Comparison of ENCODE assay signal across 1 cellular context in genomic region chr14:75295491-75296338, GRCh38.
A peak's percentile ranks its signal among the peaks of the same experiment; 100 is the strongest.
TF ChIP-seq lines count a peak whose summit lies in the region.

No MANE protein-coding gene starts in this region.

TF ChIP-seq in K562, 482 proteins besides CTCF, POLR2A, EP300 and RAD21 (continued from another document):
- TF ChIP-seq ATF6 (CRISPR knock-in tag; IDR thresholded peaks at IDR 0.05): 0 out of 2 replicates have a peak, but pooled peaks have one; percentile 66
- no peak for TF ChIP-seq SRSF7 (optimal IDR thresholded peaks at IDR 0.05; ENCODE audit: low read depth, low read length)
- no peak for TF ChIP-seq MIER1 (IDR thresholded peaks at IDR 0.05; ENCODE audit: low read depth)
- no peak for TF ChIP-seq GTF3C2 (IDR thresholded peaks at IDR 0.05; ENCODE audit: borderline replicate concordance, extremely low read depth, insufficient read length)
- no peak for TF ChIP-seq ZNF274 (IDR thresholded peaks at IDR 0.05; ENCODE audit: borderline replicate concordance, low read depth, low read length)
- TF ChIP-seq RBFOX2 (IDR thresholded peaks at IDR 0.05; ENCODE audit: low read depth, low read length): peak; percentile 31; the same call in 1 of the 2 replicates
- TF ChIP-seq GTF2F1 (IDR thresholded peaks at IDR 0.05; ENCODE audit: low read depth, low read length): no peak
- TF ChIP-seq PTBP1 (IDR thresholded peaks at IDR 0.05; ENCODE audit: low read depth, low read length): no peak
- no peak for TF ChIP-seq HNRNPK (IDR thresholded peaks at IDR 0.05; ENCODE audit: low read depth, low read length, poor library complexity, severe bottlenecking)
- TF ChIP-seq ZNF347 (CRISPR knock-in tag; IDR thresholded peaks at IDR 0.05; ENCODE audit: low read depth): no peak
- no peak for TF ChIP-seq HCFC1 (IDR thresholded peaks at IDR 0.05; ENCODE audit: low read depth, low read length)
- TF ChIP-seq CBX5 (IDR thresholded peaks at IDR 0.05; ENCODE audit: borderline replicate concordance, low read depth): 0 out of 2 replicates have a peak, but pooled peaks have one; percentile 9
- no peak for TF ChIP-seq ZNF41 (CRISPR knock-in tag; conservative IDR thresholded peaks at IDR 0.05)
- no peak for TF ChIP-seq MAFK (IDR thresholded peaks at IDR 0.05; ENCODE audit: low read length)
- no peak for TF ChIP-seq E2F3 (CRISPR knock-in tag; IDR thresholded peaks at IDR 0.05)
- peak; percentile 57 to 62 for TF ChIP-seq MNT (conservative IDR thresholded peaks at IDR 0.05)
- TF ChIP-seq ZNF586 (CRISPR knock-in tag; conservative IDR thresholded peaks at IDR 0.05): no peak
- TF ChIP-seq ZBTB8A (IDR thresholded peaks at IDR 0.05; ENCODE audit: partially characterized antibody): no peak
- no peak for TF ChIP-seq MEF2A (IDR thresholded peaks at IDR 0.05; ENCODE audit: control insufficient read depth, low read depth, low read length)
- TF ChIP-seq SMARCE1 (IDR thresholded peaks at IDR 0.05): 0 out of 2 replicates have a peak, but pooled peaks have one; percentile 12
- no peak for TF ChIP-seq ZNF717 (CRISPR knock-in tag; IDR thresholded peaks at IDR 0.05)
- TF ChIP-seq ZBTB12 (CRISPR knock-in tag; IDR thresholded peaks at IDR 0.05): no peak
- no peak for TF ChIP-seq ZNF23 (CRISPR knock-in tag; IDR thresholded peaks at IDR 0.05)
- TF ChIP-seq RBBP5 (IDR thresholded peaks at IDR 0.05; ENCODE audit: borderline replicate concordance, insufficient read depth, low read length, poor library complexity, severe bottlenecking): no peak
- no peak for TF ChIP-seq EWSR1 (IDR thresholded peaks at IDR 0.05; ENCODE audit: borderline replicate concordance, low read depth, partially characterized antibody)
- TF ChIP-seq ZBTB49 (CRISPR knock-in tag; IDR thresholded peaks at IDR 0.05; ENCODE audit: borderline replicate concordance): no peak
